ENCODE assay signal across 15 cellular contexts in the genomic region with DNA sequence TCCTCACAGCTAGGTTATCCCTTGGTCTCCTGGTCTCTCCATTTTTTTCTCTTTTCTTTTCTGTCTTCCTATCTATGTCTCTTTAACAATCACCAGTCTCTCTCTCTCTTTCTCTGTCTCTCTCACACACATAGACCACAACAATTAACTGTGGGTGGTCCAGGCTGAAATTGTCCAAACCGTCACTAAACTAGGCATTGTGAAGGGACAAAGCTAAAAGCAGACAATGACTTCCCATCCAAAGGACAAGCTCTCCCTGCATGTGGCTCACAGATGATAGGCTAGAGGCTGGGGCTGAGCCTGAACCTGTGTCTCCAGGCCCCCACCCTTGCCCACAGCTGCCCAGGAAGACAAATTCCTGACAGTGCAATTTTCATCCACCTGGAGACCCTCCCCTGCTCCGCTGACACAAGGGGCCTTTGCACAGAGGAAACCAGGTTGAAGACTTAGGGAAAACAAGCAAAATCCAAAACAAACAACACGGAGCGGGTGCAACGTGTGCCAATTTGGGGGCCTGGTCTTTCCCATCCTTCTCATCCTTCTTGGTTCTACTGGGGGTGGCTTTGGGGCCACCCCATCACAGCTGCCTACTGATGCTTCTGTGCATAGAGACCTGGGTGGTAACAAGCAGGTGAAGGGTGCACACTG.
"Had no signal": no experiment of that assay in that cellular context is flagged by ENCODE, and none has a peak within 500 bp of the region (broad histone marks: within the 10 kb centered on the region; RNA-seq: fewer than 3 reads in every experiment).

No MANE protein-coding gene starts in this region.

- H3K4me3 Mint-ChIP-seq: activated B cell treated with CpG ODN at 0.5 μM for 24 hours; activated naive CD4-positive, alpha-beta T cell treated with anti-CD3 and anti-CD28 coated beads for 36 hours; natural killer cell; stimulated activated naive CD8-positive, alpha-beta T cell treated with anti-CD3 and anti-CD28 coated beads, Interleukin-15, amount 100 ng/mL, for 72 hours had no signal

- H3K36me3 ChIP-seq: prostate gland, uterus had no signal

- H3K4me1 ChIP-seq: prostate gland, uterus had no signal

- H3K36me3 Mint-ChIP-seq: natural killer cell had no signal

- H3K9me3 ChIP-seq: prostate gland, uterus had no signal

- H3K9me3 Mint-ChIP-seq: activated B cell treated with CpG ODN at 0.5 μM for 24 hours; activated naive CD4-positive, alpha-beta T cell treated with anti-CD3 and anti-CD28 coated beads for 36 hours; natural killer cell; stimulated activated naive CD8-positive, alpha-beta T cell treated with anti-CD3 and anti-CD28 coated beads, Interleukin-15, amount 100 ng/mL, for 72 hours had no signal

- DNase-seq: activated B cell treated with CpG ODN at 0.5 μM for 24 hours; activated CD4-positive, alpha-beta T cell treated with anti-CD3 and anti-CD28 coated beads, Interleukin-2, amount 50 U/mL, for 4 hours; activated naive CD4-positive, alpha-beta T cell treated with anti-CD3 and anti-CD28 coated beads for 36 hours; caudate nucleus; cortex of kidney; erythroblast; mammary epithelial cell; natural killer cell; stimulated activated CD4-positive, alpha-beta T cell treated with anti-CD3 and anti-CD28 coated beads, Interleukin-12 subunit alpha, Interleukin-12 subunit beta, amount 100 ng/mL, for 4 hours; stimulated activated CD4-positive, alpha-beta T cell treated with anti-CD3 and anti-CD28 coated beads, Interleukin-4, amount 100 ng/mL, for 1 hour; stimulated activated CD8-positive, alpha-beta memory T cell treated with anti-CD3 and anti-CD28 coated beads, Interleukin-4, amount 100 ng/mL, for 48 hours; stimulated activated naive CD8-positive, alpha-beta T cell treated with anti-CD3 and anti-CD28 coated beads, Interleukin-15, amount 100 ng/mL, for 72 hours; T-helper 2 cell; uterus had no signal

- H3K27me3 Mint-ChIP-seq: activated B cell treated with CpG ODN at 0.5 μM for 24 hours; stimulated activated naive CD8-positive, alpha-beta T cell treated with anti-CD3 and anti-CD28 coated beads, Interleukin-15, amount 100 ng/mL, for 72 hours had no signal

- H3K27ac Mint-ChIP-seq: activated B cell treated with CpG ODN at 0.5 μM for 24 hours; activated naive CD4-positive, alpha-beta T cell treated with anti-CD3 and anti-CD28 coated beads for 36 hours; natural killer cell; stimulated activated naive CD8-positive, alpha-beta T cell treated with anti-CD3 and anti-CD28 coated beads, Interleukin-15, amount 100 ng/mL, for 72 hours had no signal

- H3K4me3 ChIP-seq: prostate gland, uterus had no signal

- H3K27me3 ChIP-seq: uterus had no signal

- H3K27ac ChIP-seq: prostate gland, uterus had no signal
